40 cellular contexts compared by ENCODE assay signal in the genomic region with DNA sequence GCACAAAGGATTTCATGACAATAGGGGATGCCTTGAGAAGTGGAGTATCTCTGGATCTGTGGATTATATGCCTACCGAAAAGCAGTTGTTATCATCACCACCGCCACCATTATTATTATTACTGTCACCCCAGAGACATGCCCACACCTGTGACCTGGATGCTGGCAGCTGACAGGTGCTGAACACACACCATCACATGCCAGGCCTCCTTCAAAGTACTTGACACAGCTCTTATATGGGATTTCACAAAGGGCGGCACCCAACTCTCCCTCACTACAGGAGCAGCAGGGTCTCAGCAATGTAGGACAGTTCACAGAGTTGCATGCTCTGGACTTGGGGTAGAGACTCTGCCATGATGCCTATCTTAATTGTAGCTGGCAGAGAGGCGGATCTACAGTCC. TPM values are rescaled to one million over a fixed set of nuclear protein-coding genes. Genes with fewer than 3 reads are reported as not detected.
"Had no signal": no experiment of that assay in that cellular context is flagged by ENCODE, and none has a peak within 500 bp of the region (broad histone marks: within the 10 kb centered on the region; RNA-seq: fewer than 3 reads in every experiment).

No MANE protein-coding gene starts in this region.

- ATAC-seq: activated CD8-positive, alpha-beta T cell treated with anti-CD3 and anti-CD28 coated beads for 36 hours; activated naive CD4-positive, alpha-beta T cell treated with anti-CD3 and anti-CD28 coated beads, Interleukin-2, amount 50 U/mL, for 72 hours; activated T-cell treated with anti-CD3 and anti-CD28 coated beads, Interleukin-2, amount 50 U/mL, for 4 hours; body of pancreas; Panc1 had no signal

- H3K36me3 ChIP-seq: adrenal gland, breast epithelium, SJCRH30, WERI-Rb-1 had no signal

- H3K4me3 ChIP-seq: adrenal gland, body of pancreas, breast epithelium, SJCRH30, SK-N-MC had no signal

- H3K27ac ChIP-seq: adrenal gland, body of pancreas, breast epithelium, KMS-11, SJCRH30, SK-N-MC, WERI-Rb-1 had no signal

- H3K4me1 ChIP-seq: adrenal gland, breast epithelium, SJCRH30 had no signal

- FAIRE-seq: astrocyte had no signal

- DNase-seq: activated CD4-positive, alpha-beta T cell treated with anti-CD3 and anti-CD28 coated beads for 1 hour; activated CD4-positive, alpha-beta T cell treated with anti-CD3 and anti-CD28 coated beads, Interleukin-2, amount 10 ng/mL, durations not matched to agents 24 days and 14 days; activated CD4-positive, alpha-beta T cell treated with anti-CD3 and anti-CD28 coated beads, Interleukin-2, amount 50 U/mL, for 4 hours; activated CD4-positive, CD25-positive, alpha-beta regulatory T cell; activated CD8-positive, alpha-beta T cell treated with anti-CD3 and anti-CD28 coated beads for 36 hours; activated gamma-delta T cell treated with Interleukin-2 at 50 U/mL for 16 hours; activated naive CD4-positive, alpha-beta T cell treated with anti-CD3 and anti-CD28 coated beads for 36 hours; activated T-cell treated with anti-CD3 and anti-CD28 coated beads for 4 hours; activated T-cell treated with anti-CD3 and anti-CD28 coated beads, Interleukin-2, amount 50 U/mL, for 4 hours; body of pancreas; caudate nucleus; cerebellar nuclear complex; MM.1S; MV-4-11; NCI-H1092 treated with DMSO at 0.1 percent for 48 hours; NCI-H1417; NCI-H146; NCI-H187; NCI-H2029 treated with DMSO at 0.1 percent for 48 hours; NCI-H2107; NCI-H2171; NCI-H2227 treated with DMSO at 0.1 percent for 48 hours; NCI-H524 treated with DMSO at 0.1 percent for 48 hours; SHP77; SJCRH30; T1000; WERI-Rb-1 had no signal

- H3K27me3 ChIP-seq: adrenal gland, body of pancreas had no signal

- H3K9me3 ChIP-seq: adrenal gland, body of pancreas, breast epithelium, SJCRH30 had no signal

RNA-seq across cellular contexts. Expression of gene GPR42, which starts 5.6 kb away (rescaled TPM):
- total RNA-seq: activated CD8-positive, alpha-beta memory T cell treated with anti-CD3 and anti-CD28 coated beads for 36 hours; activated T-helper 1 cell treated with anti-CD3 and anti-CD28 coated beads, Interleukin-12 subunit alpha, Interleukin-12 subunit beta, Interleukin-2, Interleukin-4 antibody, amounts not matched to agents 30 ng/mL and 10 ng/mL and 1 ng/mL, durations not matched to agents 14 hours and 24 hours and 36 hours; adrenal gland; astrocyte; body of pancreas; LHCN-M2; NCI-H460; RPMI7951; SJCRH30; T-helper 2 cell treated with Interferon-gamma antibody and Interleukin-4, amounts not matched to agents 100 ng/mL and 5 ng/mL, for 36 hours had no signal
- polyA plus RNA-seq: adrenal gland had no signal

RNA-seq across cellular contexts. Expression of gene FFAR3, which starts 7.0 kb away (rescaled TPM):
- total RNA-seq: astrocyte; body of pancreas; LHCN-M2; NCI-H460; RPMI7951; SJCRH30; T-helper 2 cell treated with Interferon-gamma antibody and Interleukin-4, amounts not matched to agents 100 ng/mL and 5 ng/mL, for 36 hours had no signal

RNA-seq across cellular contexts. Expression of gene FFAR1, which starts 17.6 kb away (rescaled TPM):
- total RNA-seq: activated CD8-positive, alpha-beta memory T cell treated with anti-CD3 and anti-CD28 coated beads for 36 hours; activated CD8-positive, alpha-beta T cell treated with anti-CD3 and anti-CD28 coated beads for 36 hours; activated T-cell treated with anti-CD3 and anti-CD28 coated beads, Interleukin-2, amount 50 U/mL, for 4 hours; adrenal gland; astrocyte; breast epithelium; LHCN-M2; NCI-H460; RPMI7951; SJCRH30; T-helper 2 cell treated with Interferon-gamma antibody and Interleukin-4, amounts not matched to agents 100 ng/mL and 5 ng/mL, for 36 hours had no signal

RNA-seq across cellular contexts. Expression of gene CD22, which starts 36.3 kb away (rescaled TPM):
- total RNA-seq: astrocyte, NCI-H460 had no signal
